In genomic region chr11:134452849-134453177, GRCh38 we compare ENCODE assay signal across 20 cellular contexts. TPM values are rescaled to one million over a fixed set of nuclear protein-coding genes. Genes with fewer than 3 reads are reported as not detected.
DNase-seq lines count a peak whose midpoint lies in the region; FAIRE-seq and TF ChIP-seq lines count a peak whose summit lies in the region.
"Had no signal": no experiment of that assay in that cellular context is flagged by ENCODE, and none has a peak within 500 bp of the region (broad histone marks: within the 10 kb centered on the region; RNA-seq: fewer than 3 reads in every experiment).

No MANE protein-coding gene starts in this region.

- intact Hi-C loops in dorsolateral prefrontal cortex (cut with DNase I) (loop anchor here (2.0 to 10.0 kb wide), 2 partner anchors 40 to 112 kb away; partner anchors contain the start of gene B3GAT1 (in 1 of the 2)), sigmoid colon (cut with DNase I) (no loop called here)

- peak overlapping the region; percentile 81 for H3K27ac ChIP-seq in angular gyrus (ENCODE audit: low read depth, low read length)
- H3K27ac ChIP-seq in dorsolateral prefrontal cortex: peak overlapping the region; percentile 15 to 94 (median 84)
- H3K27ac ChIP-seq in sigmoid colon: no peak overlapping the region
- H3K27ac ChIP-seq in tibial nerve: peak overlapping the region in 3 of 4 donors; percentile 28 to 58 (median 36)
- H3K27ac ChIP-seq: BLaER1 had no signal

- FAIRE-seq in H54 (lab: Jason Lieb, UNC): no peak
- FAIRE-seq: GM12892, GM18507, H1, HepG2 had no signal

- H3K27me3 ChIP-seq in dorsolateral prefrontal cortex: no peaks in the 10 kb centered on the region
- H3K27me3 ChIP-seq in sigmoid colon: no peaks in the 10 kb centered on the region
- no peaks in the 10 kb centered on the region for H3K27me3 ChIP-seq in tibial nerve
- H3K27me3 ChIP-seq: BLaER1 had no signal

- no peak for TF ChIP-seq POLR2A in sigmoid colon (IDR thresholded peaks at IDR 0.05)
- TF ChIP-seq POLR2A in tibial nerve (IDR thresholded peaks at IDR 0.05): no peak
- TF ChIP-seq POLR2A in H54 (IDR thresholded peaks at IDR 0.05; ENCODE audit: low read depth, low read length): no peak

- 90 to 93% methylated on average over 5 of the region's 5 CpGs for WGBS in sigmoid colon, 2 donors
- 77 to 80% methylated on average over 5 of the region's 5 CpGs for WGBS in tibial nerve, 2 donors

- H3K9me3 ChIP-seq in sigmoid colon: peaks cover 0 to 7% (median 5%) of the 10 kb centered on the region in 4 donors
- H3K9me3 ChIP-seq in tibial nerve: peaks cover 0 to 30% (median 0%) of the 10 kb centered on the region in 4 donors

- H3K4me1 ChIP-seq in sigmoid colon: no peaks in the 10 kb centered on the region
- H3K4me1 ChIP-seq in tibial nerve: no peaks in the 10 kb centered on the region
- H3K4me1 ChIP-seq: HAP-1 had no signal

- H3K36me3 ChIP-seq in sigmoid colon (no peaks in the 10 kb centered on the region), tibial nerve (no peaks in the 10 kb centered on the region)
- H3K36me3 ChIP-seq: BLaER1, HAP-1 had no signal

- H3K4me3 ChIP-seq in dorsolateral prefrontal cortex: no peak overlapping the region
- H3K4me3 ChIP-seq in sigmoid colon: no peak overlapping the region
- H3K4me3 ChIP-seq in tibial nerve: no peak overlapping the region
- H3K4me3 ChIP-seq: BLaER1, HAP-1 had no signal

- TF ChIP-seq CTCF in dorsolateral prefrontal cortex (IDR thresholded peaks at IDR 0.05 in 54 of 56, conservative IDR thresholded peaks at IDR 0.05 in 2 of 56; ENCODE audit: low read depth in 1 of 56, partially characterized antibody in 56 of 56): no peak
- TF ChIP-seq CTCF in sigmoid colon (IDR thresholded peaks at IDR 0.05): no peak
- no peak for TF ChIP-seq CTCF in tibial nerve (IDR thresholded peaks at IDR 0.05)

- no peak for DNase-seq in dorsolateral prefrontal cortex
- peak; percentile 7 for DNase-seq in sigmoid colon
- no peak for DNase-seq in tibial nerve (ENCODE audit: low spot score in 2 of 2)
- DNase-seq in pons (ENCODE audit: low spot score): no peak
- no peak for DNase-seq in H54 (ENCODE audit: insufficient read length, low spot score)
- DNase-seq in NCI-H69 (lab: John Stamatoyannopoulos, UW): no peak
- DNase-seq: 8988T; CD4-positive, alpha-beta memory T cell; DMS153; DMS79; GDM1 had no signal

- TF ChIP-seq EP300 in sigmoid colon (IDR thresholded peaks at IDR 0.05) (no peak), tibial nerve (IDR thresholded peaks at IDR 0.05) (no peak)

RNA-seq across cellular contexts. Expression of gene B3GAT1, which starts 40.8 kb away (rescaled TPM):
- total RNA-seq in dorsolateral prefrontal cortex (100 to 1,000 TPM; 204 to 380 (median 266) TPM), sigmoid colon (under 1 TPM in 3 of 4 donors, not detected in 1; 0.16 to 0.28 (median 0.27) TPM), tibial nerve (10 to 100 TPM in 2 of 4 donors, 1 to 10 TPM in 2; 6.6 to 18.0 (median 9.1) TPM)
- polyA plus RNA-seq in sigmoid colon: under 1 TPM in 1 of 3 donors, not detected in 2; 0.63 TPM
- total RNA-seq: HepG2 had no signal
- polyA plus RNA-seq: AG04450; CD14-positive monocyte; CD4-positive, alpha-beta memory T cell; HepG2 had no signal

Comparison
In these comparisons a context has a peak if more than half of its experiments do, and no peak if none do; other contexts are left out.
1. H3K27ac ChIP-seq: peak in angular gyrus (single experiment), dorsolateral prefrontal cortex (59 of 59) and tibial nerve (3 of 4); none in sigmoid colon (0 of 4).
2. RNA of gene B3GAT1, which starts 40.8 kb away (total RNA-seq): 204 to 380 TPM in dorsolateral prefrontal cortex; 6.6 to 18.0 TPM in tibial nerve and 0.16 to 0.28 TPM in sigmoid colon; every median in the first group is over 10 times any median in the second.